ENCODE assay signal across 5 cellular contexts in genomic region chr4:112700679-112701078, GRCh38.
"Had no signal": no experiment of that assay in that cellular context is flagged by ENCODE, and none has a peak within 500 bp of the region (broad histone marks: within the 10 kb centered on the region; RNA-seq: fewer than 3 reads in every experiment).

No MANE protein-coding gene starts in this region.

- FAIRE-seq: HTR-8/SVneo had no signal

- H3K27ac ChIP-seq: HL-60, KMS-11 had no signal

- H3K4me2 ChIP-seq: KMS-11 had no signal

- DNase-seq: KBM-7, KG1 had no signal

- H3K9ac ChIP-seq: KMS-11 had no signal
